1 cellular context compared by ENCODE assay signal in the genomic region with DNA sequence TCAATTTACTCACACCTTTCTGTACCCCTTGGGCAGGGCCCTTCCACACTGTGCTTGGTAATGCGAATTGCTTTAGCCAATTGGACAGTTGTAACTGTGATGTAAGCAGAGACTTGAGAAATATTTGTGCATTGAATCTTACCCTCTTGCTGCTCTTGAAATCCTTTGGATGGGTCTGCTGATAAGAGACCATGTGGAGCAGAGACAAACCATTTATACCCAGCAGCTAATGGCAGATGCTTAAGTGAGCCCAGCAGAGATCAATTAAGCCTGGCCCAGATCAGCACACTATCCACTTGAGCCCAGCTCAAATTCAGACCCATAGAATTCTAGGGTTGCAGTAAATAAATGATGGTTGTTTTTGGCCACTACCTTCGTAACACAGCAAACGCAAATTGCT.
TF ChIP-seq lines count a peak whose summit lies in the region.

No MANE protein-coding gene starts in this region.

TF ChIP-seq in GM23338, 12 proteins besides CTCF, POLR2A, EP300 and RAD21 (continued from another document):
- no peak for TF ChIP-seq REST (IDR thresholded peaks at IDR 0.05; ENCODE audit: unreplicated experiment)
- TF ChIP-seq POLR2AphosphoS5 (IDR thresholded peaks at IDR 0.05; ENCODE audit: low read depth) = no peak
- no peak for TF ChIP-seq ETS1 (IDR thresholded peaks at IDR 0.05)
- TF ChIP-seq EZH2 (IDR thresholded peaks at IDR 0.05; ENCODE audit: low read depth, unreplicated experiment) = no peak
- no peak for TF ChIP-seq ZNF114 (CRISPR knock-in tag; IDR thresholded peaks at IDR 0.05)
- no peak for TF ChIP-seq JUNB (IDR thresholded peaks at IDR 0.05; ENCODE audit: unreplicated experiment)
- no peak for TF ChIP-seq EZH2phosphoT487 (IDR thresholded peaks at IDR 0.05; ENCODE audit: unreplicated experiment)
